ENCODE assay signal across 13 cellular contexts in genomic region chr3:81270603-81271371, GRCh38.
DNase-seq lines count a peak whose midpoint lies in the region; ATAC-seq, FAIRE-seq and TF ChIP-seq lines count a peak whose summit lies in the region.
"Had no signal": no experiment of that assay in that cellular context is flagged by ENCODE, and none has a peak within 500 bp of the region (broad histone marks: within the 10 kb centered on the region; RNA-seq: fewer than 3 reads in every experiment).

No MANE protein-coding gene starts in this region.

- H3K36me3 ChIP-seq in pancreas (no peaks in the 10 kb centered on the region), left ventricle myocardium inferior (no peaks in the 10 kb centered on the region)
- H3K36me3 ChIP-seq: HAP-1 had no signal

- H3K9me3 ChIP-seq in pancreas (peaks cover 0 to 4% (median 0%) of the 10 kb centered on the region in 4 donors), left ventricle myocardium inferior (replicated peaks) (no peaks in the 10 kb centered on the region)
- H3K9me3 ChIP-seq: HAP-1 had no signal

- FAIRE-seq in pancreas (lab: Jason Lieb, UNC) = peak; percentile 54

- H3K4me3 Mint-ChIP-seq in nephron progenitor cell = no peak overlapping the region
- H3K4me3 Mint-ChIP-seq: activated CD4-positive, alpha-beta memory T cell treated with anti-CD3 and anti-CD28 coated beads for 36 hours had no signal

- POLR2A ChIA-PET in HEK293T (lab: Yijun Ruan, JAX) = no interaction called here

- intact Hi-C loops in pancreas (cut with DNase I) (no loop called here), left ventricle myocardium inferior (cut with micrococcal nuclease) (no loop called here)

- no peak overlapping the region for H3K27ac Mint-ChIP-seq in nephron progenitor cell
- H3K27ac Mint-ChIP-seq: activated CD4-positive, alpha-beta memory T cell treated with anti-CD3 and anti-CD28 coated beads for 36 hours had no signal

- 17 to 23% methylated on average over 3 of the region's 3 CpGs for WGBS in pancreas, 2 donors

- no peak for TF ChIP-seq CTCF in pancreas (IDR thresholded peaks at IDR 0.05)
- TF ChIP-seq CTCF in left ventricle myocardium inferior (IDR thresholded peaks at IDR 0.05; ENCODE audit: borderline replicate concordance) = no peak
- TF ChIP-seq CTCF in nephron progenitor cell (IDR thresholded peaks at IDR 0.05) = no peak

- no peaks in the 10 kb centered on the region for H3K4me1 ChIP-seq in pancreas
- no peaks in the 10 kb centered on the region for H3K4me1 ChIP-seq in left ventricle myocardium inferior

- no peaks in the 10 kb centered on the region for H3K27me3 Mint-ChIP-seq in nephron progenitor cell (ENCODE audit: low read depth, poor library complexity)
- H3K27me3 Mint-ChIP-seq: activated CD4-positive, alpha-beta memory T cell treated with anti-CD3 and anti-CD28 coated beads for 36 hours had no signal

- DNase-seq in pancreas (no peak), left ventricle myocardium inferior (no peak), GM03348 (ENCODE audit: low spot score) (no peak), HEK293T (ENCODE audit: extremely low spot score) (no peak), nephron progenitor cell (no peak)
- DNase-seq: activated CD4-positive, alpha-beta memory T cell treated with anti-CD3 and anti-CD28 coated beads for 36 hours; activated gamma-delta T cell treated with Interleukin-2 at 50 U/mL for 16 hours; Kasumi-1; PC-3 had no signal

- peak; percentile 99 for ATAC-seq in GM19395 (IDR thresholded peaks at IDR 0.05; ENCODE audit: unreplicated experiment)
- ATAC-seq in HG02763 (IDR thresholded peaks at IDR 0.05; ENCODE audit: unreplicated experiment) = peak; percentile 98
- ATAC-seq in HG03432 (IDR thresholded peaks at IDR 0.05; ENCODE audit: unreplicated experiment) = peak; percentile 97
- ATAC-seq in pancreas = no peak
- ATAC-seq: PC-3 had no signal

- H3K4me3 ChIP-seq in pancreas (no peak overlapping the region), left ventricle myocardium inferior (no peak overlapping the region)
- H3K4me3 ChIP-seq: HAP-1 had no signal

- H3K36me3 Mint-ChIP-seq in nephron progenitor cell (ENCODE audit: low read depth) = no peaks in the 10 kb centered on the region
- H3K36me3 Mint-ChIP-seq: activated CD4-positive, alpha-beta memory T cell treated with anti-CD3 and anti-CD28 coated beads for 36 hours had no signal

- H3K27me3 ChIP-seq in pancreas = no peaks in the 10 kb centered on the region
- no peaks in the 10 kb centered on the region for H3K27me3 ChIP-seq in left ventricle myocardium inferior (ENCODE audit: low read depth)

- H3K27ac ChIP-seq in pancreas (no peak overlapping the region), left ventricle myocardium inferior (replicated peaks) (no peak overlapping the region)

- peaks cover 16% of the 10 kb centered on the region for H3K4me1 Mint-ChIP-seq in nephron progenitor cell

- CTCF ChIA-PET in HEK293T (lab: Yijun Ruan, JAX) = no interaction called here

- no peaks in the 10 kb centered on the region for H3K9me3 Mint-ChIP-seq in nephron progenitor cell
- H3K9me3 Mint-ChIP-seq: activated CD4-positive, alpha-beta memory T cell treated with anti-CD3 and anti-CD28 coated beads for 36 hours had no signal

TF ChIP-seq in HEK293T, 16 proteins besides CTCF, POLR2A, EP300 and RAD21:
- TF ChIP-seq FOXM1 (IDR thresholded peaks at IDR 0.05; ENCODE audit: borderline replicate concordance) = no peak
- TF ChIP-seq L3MBTL2 (conservative IDR thresholded peaks at IDR 0.05) = no peak
- TF ChIP-seq ARNT (IDR thresholded peaks at IDR 0.05) = no peak
- no peak for TF ChIP-seq ELF4 (IDR thresholded peaks at IDR 0.05)
- no peak for TF ChIP-seq FOXK2 (IDR thresholded peaks at IDR 0.05)
- TF ChIP-seq NFRKB (IDR thresholded peaks at IDR 0.05) = no peak
- no peak for TF ChIP-seq TARDBP (IDR thresholded peaks at IDR 0.05)
- no peak for TF ChIP-seq FOXA1 (IDR thresholded peaks at IDR 0.05)
- TF ChIP-seq LEF1 (IDR thresholded peaks at IDR 0.05; ENCODE audit: borderline replicate concordance) = no peak
- no peak for TF ChIP-seq ZNF384 (IDR thresholded peaks at IDR 0.05)
- no peak for TF ChIP-seq HDGF (IDR thresholded peaks at IDR 0.05; ENCODE audit: borderline replicate concordance)

Comparison
In these comparisons a context has a peak if more than half of its experiments do, and no peak if none do; other contexts are left out.
1. ATAC-seq: peak in GM19395 (single experiment), HG02763 (single experiment) and HG03432 (single experiment); none in pancreas (0 of 4).